In the genomic region with DNA sequence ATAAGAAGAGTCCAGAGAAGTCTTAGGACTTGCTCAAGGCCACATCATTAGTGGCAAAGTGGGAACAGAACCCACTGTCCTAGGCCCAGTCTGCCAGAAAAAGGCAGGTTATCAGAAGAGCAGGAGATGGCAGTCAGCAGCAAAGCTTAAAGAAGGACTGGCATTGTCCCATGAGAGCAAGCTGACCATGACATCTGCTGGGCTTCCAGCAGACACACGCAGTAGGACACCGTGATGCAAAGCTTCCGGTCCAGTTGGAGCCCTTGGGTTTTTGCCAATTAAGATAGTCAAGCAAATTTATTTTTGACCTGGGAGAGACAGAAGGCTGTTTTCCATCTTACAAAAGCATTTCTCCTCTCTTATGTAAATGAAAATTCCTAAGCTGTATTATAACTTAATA, we compare ENCODE assay signal across 8 cellular contexts. TPM values are rescaled to one million over a fixed set of nuclear protein-coding genes. Genes with fewer than 3 reads are reported as not detected.
DNase-seq lines count a peak whose midpoint lies in the region; ATAC-seq and TF ChIP-seq lines count a peak whose summit lies in the region.

No MANE protein-coding gene starts in this region.

- H3K9me3 ChIP-seq in A673 (ENCODE audit: low read depth, low read length, poor library complexity, severe bottlenecking), result no peaks in the 10 kb centered on the region

- no peaks in the 10 kb centered on the region for H3K27me3 ChIP-seq in A673 (replicated peaks; ENCODE audit: insufficient read depth, low read depth, low read length, poor library complexity)

- CTCF ChIA-PET in A673 (lab: Charles Lee), result interaction anchor here (1.1 kb wide), 1 partner anchor 25 kb away, joined by 3 read pairs; no protein-coding TSS in a partner anchor

- intact Hi-C loops in A673 (cut with micrococcal nuclease; ENCODE audit: unreplicated experiment), result no loop called here

- peak overlapping the region; percentile 66 for H3K27ac ChIP-seq in A673 (ENCODE audit: low read depth, low read length, poor library complexity, severe bottlenecking)

- TF ChIP-seq CTCF in A673 (conservative IDR thresholded peaks at IDR 0.05; ENCODE audit: low read depth, low read length), result no peak

- no peak for ATAC-seq in GM21576 (IDR thresholded peaks at IDR 0.05; ENCODE audit: unreplicated experiment)
- ATAC-seq in HG02642 (IDR thresholded peaks at IDR 0.05; ENCODE audit: poor library complexity, unreplicated experiment), result no peak

- POLR2A ChIA-PET in A673 (lab: Charles Lee; ENCODE audit: low non-redundant PET), result no interaction called here

- H3K4me3 ChIP-seq in A673 (ENCODE audit: low read depth, low read length, poor library complexity, severe bottlenecking), result no peak overlapping the region

- BruUV-seq in A673 (replicated peaks; lab: Mats Ljungman, UMichigan), result no TSS peak

- no peaks in the 10 kb centered on the region for H3K36me3 ChIP-seq in A673 (ENCODE audit: insufficient read depth, low read length, poor library complexity, severe bottlenecking)

- H3K4me1 ChIP-seq in A673 (ENCODE audit: insufficient read depth, low read length, poor library complexity, severe bottlenecking), result peaks cover 41% of the 10 kb centered on the region

- DNase-seq in A673 (ENCODE audit: low spot score) (peak; percentile 58), NCI-H1092 treated with DMSO at 0.1 percent for 48 hours (lab: John Stamatoyannopoulos, UW) (peak; percentile 74), cerebellar cortex (ENCODE audit: low spot score) (peak; percentile 57), midbrain (lab: John Stamatoyannopoulos, UW) (peak; percentile 50), T-helper 9 cell (no peak), epidermal melanocyte (ENCODE audit: insufficient read length, low spot score) (no peak)

RNA-seq across cellular contexts. Expression of a gene that starts 42.1 kb away (rescaled TPM):
- 19.1 and 23.7 TPM in 2 replicates for total RNA-seq in A673 (2021)

Comparison
In these comparisons a context has a peak if more than half of its experiments do, and no peak if none do; other contexts are left out.
1. DNase-seq: peak in A673 (single experiment), NCI-H1092 treated with DMSO at 0.1 percent for 48 hours (single experiment), cerebellar cortex (single experiment) and midbrain (single experiment); none in T-helper 9 cell (single experiment) and epidermal melanocyte (single experiment).